Comparison of ENCODE assay signal across 9 cellular contexts in genomic region chr5:129460951-129461815, GRCh38. TPM values are rescaled to one million over a fixed set of nuclear protein-coding genes. Genes with fewer than 3 reads are reported as not detected.
DNase-seq lines count a peak whose midpoint lies in the region; ATAC-seq and TF ChIP-seq lines count a peak whose summit lies in the region.
"Had no signal": no experiment of that assay in that cellular context is flagged by ENCODE, and none has a peak within 500 bp of the region (broad histone marks: within the 10 kb centered on the region; RNA-seq: fewer than 3 reads in every experiment).

No MANE protein-coding gene starts in this region.

- peaks cover 47 to 51% (median 49%) of the 10 kb centered on the region in 5 donors for H3K27me3 Mint-ChIP-seq in naive thymus-derived CD4-positive, alpha-beta T cell
- peaks cover 41 to 42% (median 41%) of the 10 kb centered on the region in 3 donors for H3K27me3 Mint-ChIP-seq in CD14-positive monocyte (ENCODE audit: low read depth in 3 of 3)

- no peak for TF ChIP-seq POLR2A in erythroblast (IDR thresholded peaks at IDR 0.05; ENCODE audit: low read length)

- H3K9me3 ChIP-seq in naive thymus-derived CD4-positive, alpha-beta T cell (ENCODE audit: control insufficient read depth in 2 of 3, low read length in 3 of 3): no peaks in the 10 kb centered on the region
- H3K9me3 ChIP-seq: SJSA1 had no signal

- no peak overlapping the region for H3K27ac Mint-ChIP-seq in naive thymus-derived CD4-positive, alpha-beta T cell
- no peak overlapping the region for H3K27ac Mint-ChIP-seq in CD14-positive monocyte

- H3K9me3 Mint-ChIP-seq in naive thymus-derived CD4-positive, alpha-beta T cell: peaks cover 0 to 24% (median 0%) of the 10 kb centered on the region in 11 donors
- peaks cover 0 to 15% (median 6%) of the 10 kb centered on the region in 7 donors for H3K9me3 Mint-ChIP-seq in CD14-positive monocyte

- POLR2A ChIA-PET in HEK293T (lab: Yijun Ruan, JAX): interaction anchor here (0.6 to 1.6 kb wide), 3 partner anchors 11 to 70 kb away, joined by 3 to 4 read pairs (median 4); no protein-coding TSS in a partner anchor
- POLR2A ChIA-PET in naive thymus-derived CD4-positive, alpha-beta T cell (lab: Charles Lee): no interaction called here

- no peaks in the 10 kb centered on the region for H3K4me1 ChIP-seq in naive thymus-derived CD4-positive, alpha-beta T cell (ENCODE audit: control insufficient read depth in 2 of 2, insufficient read depth in 2 of 2, low read length in 2 of 2)

- no peaks in the 10 kb centered on the region for H3K36me3 ChIP-seq in naive thymus-derived CD4-positive, alpha-beta T cell (ENCODE audit: control insufficient read depth in 2 of 3, insufficient read depth in 3 of 3, low read length in 3 of 3)
- H3K36me3 ChIP-seq: SJSA1 had no signal

- H3K27ac ChIP-seq in naive thymus-derived CD4-positive, alpha-beta T cell (ENCODE audit: low read depth, low read length): no peak overlapping the region
- H3K27ac ChIP-seq: SJSA1 had no signal

- TF ChIP-seq CTCF in CD14-positive monocyte (IDR thresholded peaks at IDR 0.05): no peak

- DNase-seq in GM03348 (ENCODE audit: low spot score): peak; percentile 27
- DNase-seq in HEK293T (ENCODE audit: extremely low spot score): peak; percentile 77
- peak; percentile 77 for DNase-seq in SK-N-DZ (ENCODE audit: low spot score)
- peak; percentile 48 to 55 for DNase-seq in erythroblast (lab: John Stamatoyannopoulos, UW)
- DNase-seq in naive thymus-derived CD4-positive, alpha-beta T cell: peak in 1 of 9 donors; percentile 20
- DNase-seq in CD14-positive monocyte (ENCODE audit: low spot score): no peak

- intact Hi-C loops in naive thymus-derived CD4-positive, alpha-beta T cell (cut with micrococcal nuclease): no loop called here
- intact Hi-C loops in CD14-positive monocyte (cut with micrococcal nuclease): no loop called here

- H3K36me3 Mint-ChIP-seq in naive thymus-derived CD4-positive, alpha-beta T cell: peaks cover 0 to 7% (median 0%) of the 10 kb centered on the region in 5 donors
- peaks cover 0 to 2% of the 10 kb centered on the region in 2 donors for H3K36me3 Mint-ChIP-seq in CD14-positive monocyte

- H3K4me3 Mint-ChIP-seq in naive thymus-derived CD4-positive, alpha-beta T cell: peak overlapping the region in 9 of 10 donors; percentile 20 to 73 (median 54)
- peak overlapping the region in 1 of 2 donors; percentile 87 for H3K4me3 Mint-ChIP-seq in CD14-positive monocyte

- H3K4me3 ChIP-seq in naive thymus-derived CD4-positive, alpha-beta T cell (ENCODE audit: low read length): no peak overlapping the region
- H3K4me3 ChIP-seq: SJSA1 had no signal

- peaks cover 0 to 2% of the 10 kb centered on the region in 2 donors for H3K27me3 ChIP-seq in naive thymus-derived CD4-positive, alpha-beta T cell (ENCODE audit: control insufficient read depth in 2 of 2, insufficient read depth in 2 of 2, low read length in 2 of 2)

- CTCF ChIA-PET in HEK293T (lab: Yijun Ruan, JAX): interaction anchor here (0.6 to 1.4 kb wide), 8 partner anchors 11 to 413 kb away, joined by 3 to 5 read pairs (median 4); no protein-coding TSS in a partner anchor
- CTCF ChIA-PET in naive thymus-derived CD4-positive, alpha-beta T cell (lab: Charles Lee): no interaction called here

- peaks cover 4 to 22% (median 15%) of the 10 kb centered on the region in 7 donors for H3K4me1 Mint-ChIP-seq in naive thymus-derived CD4-positive, alpha-beta T cell
- H3K4me1 Mint-ChIP-seq in CD14-positive monocyte: peaks cover 8% of the 10 kb centered on the region

- no peak for ATAC-seq in naive thymus-derived CD4-positive, alpha-beta T cell
- ATAC-seq in HG02884 (IDR thresholded peaks at IDR 0.05; ENCODE audit: unreplicated experiment) (no peak), HG03571 (IDR thresholded peaks at IDR 0.05; ENCODE audit: unreplicated experiment) (no peak)

TF ChIP-seq in HEK293T, 16 proteins besides CTCF, POLR2A, EP300 and RAD21:
- TF ChIP-seq ELF4 (IDR thresholded peaks at IDR 0.05) (no peak), FOXM1 (IDR thresholded peaks at IDR 0.05; ENCODE audit: borderline replicate concordance) (peak; percentile 21; the same call in 1 of the 2 replicates), ZNF384 (IDR thresholded peaks at IDR 0.05) (no peak), FOXA1 (IDR thresholded peaks at IDR 0.05) (no peak), TARDBP (IDR thresholded peaks at IDR 0.05) (no peak), FOXK2 (IDR thresholded peaks at IDR 0.05) (no peak)

RNA-seq across cellular contexts. Expression of gene ADAMTS19, which starts 1.1 kb away (rescaled TPM):
- 8.0 and 10.2 TPM in 2 replicates for polyA plus RNA-seq in SK-N-DZ (2014; cell fraction: cytosol; rRNA removed)
- 6.7 and 19.9 TPM in 2 replicates for polyA plus RNA-seq in SK-N-DZ (2014; cell fraction: nucleus; rRNA removed)
- total RNA-seq in naive thymus-derived CD4-positive, alpha-beta T cell: not detected
- polyA plus RNA-seq in naive thymus-derived CD4-positive, alpha-beta T cell: not detected
- not detected for polyA plus RNA-seq in CD14-positive monocyte
- total RNA-seq: SJSA1 had no signal
